Comparison of ENCODE assay signal across 1 cellular context in the genomic region with DNA sequence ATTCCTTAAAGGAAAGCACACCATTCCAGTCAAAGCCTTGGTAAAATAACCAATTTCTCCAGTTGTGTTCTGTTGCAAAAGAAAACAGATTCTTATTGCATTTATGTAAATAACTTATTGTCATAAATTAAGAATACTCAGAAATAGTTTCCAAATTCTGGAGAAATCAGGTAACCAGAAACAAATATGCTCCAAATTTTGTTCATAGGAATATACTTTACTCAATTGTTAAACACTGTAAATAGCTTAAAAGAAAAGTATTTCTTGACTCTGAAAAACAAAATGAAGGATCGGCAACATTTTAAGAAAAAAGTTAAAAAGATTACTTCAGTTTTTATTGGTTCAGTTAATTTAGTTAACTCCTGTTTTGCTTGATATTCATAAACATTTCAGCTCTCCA.
TF ChIP-seq lines count a peak whose summit lies in the region.

No MANE protein-coding gene starts in this region.

TF ChIP-seq in K562, 482 proteins besides CTCF, POLR2A, EP300 and RAD21 (continued from another document):
- TF ChIP-seq, protein P1, sequence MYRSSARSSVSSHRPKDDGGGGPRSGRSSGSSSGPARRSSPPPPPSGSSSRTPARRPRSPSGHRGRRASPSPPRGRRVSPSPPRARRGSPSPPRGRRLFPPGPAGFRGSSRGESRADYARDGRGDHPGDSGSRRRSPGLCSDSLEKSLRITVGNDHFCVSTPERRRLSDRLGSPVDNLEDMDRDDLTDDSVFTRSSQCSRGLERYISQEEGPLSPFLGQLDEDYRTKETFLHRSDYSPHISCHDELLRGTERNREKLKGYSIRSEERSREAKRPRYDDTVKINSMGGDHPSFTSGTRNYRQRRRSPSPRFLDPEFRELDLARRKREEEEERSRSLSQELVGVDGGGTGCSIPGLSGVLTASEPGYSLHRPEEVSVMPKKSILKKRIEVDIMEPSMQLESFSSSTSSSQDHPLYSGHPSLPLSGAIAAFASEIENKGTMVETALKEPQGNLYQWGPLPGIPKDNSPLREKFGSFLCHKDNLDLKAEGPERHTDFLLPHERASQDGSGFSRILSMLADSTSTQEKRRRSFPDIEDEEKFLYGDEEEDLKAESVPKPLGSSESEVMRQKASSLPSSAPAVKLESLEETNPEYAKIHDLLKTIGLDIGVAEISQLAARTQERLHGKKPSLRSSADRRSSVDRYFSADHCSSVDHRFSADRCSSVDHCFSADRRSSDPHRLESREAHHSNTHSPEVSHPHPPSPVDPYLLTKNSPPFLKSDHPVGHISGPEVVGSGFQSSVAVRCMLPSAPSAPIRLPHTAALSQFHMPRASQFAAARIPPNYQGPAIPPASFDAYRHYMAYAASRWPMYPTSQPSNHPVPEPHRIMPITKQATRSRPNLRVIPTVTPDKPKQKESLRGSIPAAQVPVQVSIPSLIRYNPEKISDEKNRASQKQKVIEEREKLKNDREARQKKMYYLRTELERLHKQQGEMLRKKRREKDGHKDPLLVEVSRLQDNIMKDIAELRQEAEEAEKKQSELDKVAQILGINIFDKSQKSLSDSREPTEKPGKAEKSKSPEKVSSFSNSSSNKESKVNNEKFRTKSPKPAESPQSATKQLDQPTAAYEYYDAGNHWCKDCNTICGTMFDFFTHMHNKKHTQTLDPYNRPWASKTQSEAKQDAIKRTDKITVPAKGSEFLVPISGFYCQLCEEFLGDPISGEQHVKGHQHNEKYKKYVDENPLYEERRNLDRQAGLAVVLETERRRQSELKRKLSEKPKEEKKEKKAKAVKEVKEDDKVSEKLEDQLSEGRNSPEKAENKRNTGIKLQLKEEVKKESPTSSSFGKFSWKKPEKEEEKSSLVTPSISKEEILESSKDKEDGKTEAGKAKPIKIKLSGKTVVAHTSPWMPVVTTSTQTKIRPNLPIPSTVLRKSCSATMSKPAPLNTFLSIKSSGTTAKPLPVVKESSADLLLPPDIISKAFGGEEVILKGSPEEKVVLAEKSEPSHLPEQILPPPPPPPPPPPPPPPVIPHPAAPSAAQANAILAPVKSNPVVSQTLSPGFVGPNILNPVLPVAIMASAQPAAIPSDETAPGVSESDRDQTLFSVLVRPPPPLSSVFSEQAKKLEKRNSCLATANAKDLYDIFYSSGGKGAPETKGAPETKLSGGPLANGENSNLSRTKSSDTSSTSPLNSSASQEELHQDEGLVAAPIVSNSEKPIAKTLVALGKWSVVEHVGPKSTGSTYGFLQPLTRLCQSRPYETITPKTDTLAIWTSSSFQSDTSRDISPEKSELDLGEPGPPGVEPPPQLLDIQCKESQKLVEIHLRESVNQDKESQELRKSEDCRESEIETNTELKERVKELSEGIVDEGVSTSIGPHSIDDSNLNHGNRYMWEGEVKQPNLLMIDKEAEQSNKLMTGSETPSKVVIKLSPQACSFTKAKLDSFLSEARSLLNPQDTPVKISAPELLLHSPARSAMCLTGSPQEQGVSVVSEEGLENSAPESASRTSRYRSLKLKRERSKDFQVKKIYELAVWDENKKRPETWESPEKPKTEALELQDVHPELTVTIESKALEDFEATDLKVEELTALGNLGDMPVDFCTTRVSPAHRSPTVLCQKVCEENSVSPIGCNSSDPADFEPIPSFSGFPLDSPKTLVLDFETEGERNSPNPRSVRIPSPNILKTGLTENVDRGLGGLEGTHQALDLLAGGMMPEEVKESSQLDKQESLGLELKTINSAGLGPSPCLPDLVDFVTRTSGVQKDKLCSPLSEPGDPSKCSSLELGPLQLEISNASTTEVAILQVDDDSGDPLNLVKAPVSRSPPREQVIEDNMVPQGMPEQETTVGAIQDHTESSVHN (IDR thresholded peaks at IDR 0.05; ENCODE audit: borderline replicate concordance in 1 of 2, low read depth in 1 of 2): no peak
- TF ChIP-seq TRIM24 (IDR thresholded peaks at IDR 0.05) (0 out of 4 replicates have a peak, but pooled peaks of 1 of the 2 experiments have one; percentile 34), TEAD4 (IDR thresholded peaks at IDR 0.05; ENCODE audit: low read length) (peak; percentile 28; the same call in 1 of the 2 replicates), TEAD4 (CRISPR knock-in tag; IDR thresholded peaks at IDR 0.05; ENCODE audit: borderline replicate concordance) (no peak), ZNF583 (CRISPR knock-in tag; IDR thresholded peaks at IDR 0.05) (peak; percentile 46; the same call in 1 of the 2 replicates), CBX3 (IDR thresholded peaks at IDR 0.05; ENCODE audit: borderline replicate concordance in 1 of 2, low read length in 2 of 2) (peak in 1 of 2 experiments; percentile 97; a peak in 2 of 3 replicates), TRIM28 (IDR thresholded peaks at IDR 0.05) (peak; percentile 74), NEUROD1 (IDR thresholded peaks at IDR 0.05; ENCODE audit: borderline replicate concordance, low read depth, low read length, partially characterized antibody) (no peak)
TF ChIP-seq in K562: peak in this region for 9.
